In the genomic region with DNA sequence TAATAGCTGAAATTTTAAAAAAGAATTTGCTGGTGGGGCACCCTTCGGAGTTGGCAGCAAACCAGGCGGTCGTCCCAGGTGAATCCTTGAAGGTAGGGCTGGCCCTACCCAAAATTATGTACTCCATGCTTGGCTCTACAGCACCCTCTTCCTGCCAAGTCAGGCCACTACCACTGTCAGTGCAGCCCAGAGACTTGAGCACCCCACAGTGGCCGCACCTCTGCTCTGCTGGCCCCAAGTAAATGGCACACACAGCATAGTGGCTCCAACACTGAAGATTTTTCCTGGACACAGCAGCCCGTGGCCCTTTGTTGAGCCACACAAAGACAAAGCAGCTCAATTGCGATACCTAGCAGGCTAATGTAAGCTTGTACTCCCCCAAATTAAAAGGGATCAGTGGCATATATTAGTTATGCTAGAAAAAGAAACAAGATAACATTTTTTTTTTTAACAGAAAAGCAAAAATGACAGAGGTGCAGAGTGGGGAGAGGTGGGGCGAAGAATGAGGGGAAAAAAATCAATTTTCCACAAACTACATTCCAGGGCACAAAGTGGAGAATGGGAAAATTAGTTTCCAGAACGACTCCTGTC, we compare ENCODE assay signal across 8 cellular contexts.
DNase-seq lines count a peak whose midpoint lies in the region; ATAC-seq and TF ChIP-seq lines count a peak whose summit lies in the region.

No MANE protein-coding gene starts in this region.

- H3K36me3 Mint-ChIP-seq in activated naive CD4-positive, alpha-beta T cell treated with anti-CD3 and anti-CD28 coated beads, Interleukin-2, amount 50 U/mL, for 72 hours: peaks cover 27 to 34% of the 10 kb centered on the region in 2 donors

- peaks cover 8 to 26% of the 10 kb centered on the region in 2 donors for H3K9me3 Mint-ChIP-seq in activated naive CD4-positive, alpha-beta T cell treated with anti-CD3 and anti-CD28 coated beads, Interleukin-2, amount 50 U/mL, for 72 hours

- TF ChIP-seq POLR2A in uterus (IDR thresholded peaks at IDR 0.05): no peak

- peak; percentile 83 for DNase-seq in Right ventricle myocardium inferior (ENCODE audit: missing footprints)
- DNase-seq in right atrium auricular region (ENCODE audit: low spot score): no peak
- peak; percentile 43 to 45 for DNase-seq in PC-9
- peak in 1 of 2 donors; percentile 75 for DNase-seq in activated naive CD4-positive, alpha-beta T cell treated with anti-CD3 and anti-CD28 coated beads, Interleukin-2, amount 50 U/mL, for 72 hours (ENCODE audit: low spot score in 2 of 2)
- peak; percentile 83 for DNase-seq in islet precursor cell
- DNase-seq in thoracic aorta (ENCODE audit: low spot score): no peak
- no peak for DNase-seq in uterus

- H3K36me3 ChIP-seq in right atrium auricular region: no peaks in the 10 kb centered on the region
- H3K36me3 ChIP-seq in PC-9 (ENCODE audit: low read depth): 0 out of 2 replicates have a peak, but pooled peaks cover 4% of the 10 kb centered on the region
- H3K36me3 ChIP-seq in thoracic aorta: no peaks in the 10 kb centered on the region
- no peaks in the 10 kb centered on the region for H3K36me3 ChIP-seq in uterus

- H4K20me1 ChIP-seq in PC-9 (ENCODE audit: insufficient read depth): no peaks in the 10 kb centered on the region

- no peak overlapping the region for H3K27ac Mint-ChIP-seq in activated naive CD4-positive, alpha-beta T cell treated with anti-CD3 and anti-CD28 coated beads, Interleukin-2, amount 50 U/mL, for 72 hours

- H3K79me2 ChIP-seq in PC-9 (ENCODE audit: low read depth): no peaks in the 10 kb centered on the region

- peaks cover 31% of the 10 kb centered on the region for H3F3A ChIP-seq in PC-9 (ENCODE audit: insufficient read depth, low read depth)

- H3K4me2 ChIP-seq in PC-9: no peak overlapping the region

- H3K27me3 ChIP-seq in right atrium auricular region (no peaks in the 10 kb centered on the region), PC-9 (ENCODE audit: insufficient read depth, low read depth) (no peaks in the 10 kb centered on the region), thoracic aorta (replicated peaks; ENCODE audit: insufficient read depth) (no peaks in the 10 kb centered on the region), uterus (no peaks in the 10 kb centered on the region)

- CTCF ChIA-PET in PC-9 (lab: Charles Lee): interaction anchor here (0.7 to 1.5 kb wide), 2 partner anchors 20 to 93 kb away, joined by 3 to 4 read pairs; no protein-coding TSS in a partner anchor

- H3K9me2 ChIP-seq in PC-9 (ENCODE audit: insufficient read depth): no peaks in the 10 kb centered on the region

- H3K27ac ChIP-seq in right atrium auricular region (no peak overlapping the region), PC-9 (no peak overlapping the region), thoracic aorta (no peak overlapping the region), uterus (no peak overlapping the region)

- peak in 1 of 2 donors; percentile 42 for TF ChIP-seq CTCF in right atrium auricular region (IDR thresholded peaks at IDR 0.05)
- peak; percentile 82 for TF ChIP-seq CTCF in PC-9 (conservative IDR thresholded peaks at IDR 0.05)
- TF ChIP-seq CTCF in thoracic aorta (IDR thresholded peaks at IDR 0.05): peak; percentile 16
- no peak for TF ChIP-seq CTCF in uterus (IDR thresholded peaks at IDR 0.05)

- H2AFZ ChIP-seq in PC-9: no peak overlapping the region

- peak; percentile 67 for ATAC-seq in Right ventricle myocardium inferior
- peak; percentile 66 for ATAC-seq in HG02973 (IDR thresholded peaks at IDR 0.05; ENCODE audit: unreplicated experiment)
- peak; percentile 71 to 74 for ATAC-seq in activated naive CD4-positive, alpha-beta T cell treated with anti-CD3 and anti-CD28 coated beads, Interleukin-2, amount 50 U/mL, for 72 hours
- ATAC-seq in thoracic aorta (ENCODE audit: insufficient number of reproducible peaks, low FRiP score, low read depth): no peak

- no TSS peak for BruUV-seq in PC-9 (replicated peaks; lab: Mats Ljungman, UMichigan)

- H3K4me3 ChIP-seq in right atrium auricular region (no peak overlapping the region), PC-9 (no peak overlapping the region), thoracic aorta (no peak overlapping the region), uterus (no peak overlapping the region)

- POLR2A ChIA-PET in PC-9 (lab: Charles Lee; ENCODE audit: unreplicated experiment): no interaction called here

- intact Hi-C loops in Right ventricle myocardium inferior (cut with DNase I) (no loop called here), PC-9 (cut with micrococcal nuclease; ENCODE audit: unreplicated experiment) (no loop called here), uterus (cut with DNase I; ENCODE audit: low total_unique reads) (no loop called here)

- no peaks in the 10 kb centered on the region for H3K4me1 ChIP-seq in right atrium auricular region
- H3K4me1 ChIP-seq in PC-9 (replicated peaks; ENCODE audit: insufficient read depth): peaks cover 24% of the 10 kb centered on the region
- peaks cover 0 to 13% of the 10 kb centered on the region in 2 donors for H3K4me1 ChIP-seq in thoracic aorta (ENCODE audit: control insufficient read depth in 1 of 2, low read depth in 2 of 2)
- no peaks in the 10 kb centered on the region for H3K4me1 ChIP-seq in uterus

- H3K9me3 ChIP-seq in right atrium auricular region (peaks cover 0 to 28% of the 10 kb centered on the region in 2 donors), PC-9 (ENCODE audit: insufficient read depth, low read depth) (peaks cover 4% of the 10 kb centered on the region; the same call in 1 of the 2 replicates), thoracic aorta (peaks cover 13% of the 10 kb centered on the region), uterus (peaks cover 0 to 4% of the 10 kb centered on the region in 2 donors)

Comparison
In these comparisons a context has a peak if more than half of its experiments do, and no peak if none do; other contexts are left out.
1. DNase-seq: peak in Right ventricle myocardium inferior (single experiment), PC-9 (2 of 2) and islet precursor cell (single experiment); none in right atrium auricular region (single experiment), thoracic aorta (single experiment) and uterus (0 of 2).
2. CTCF ChIP-seq: peak in PC-9 (single experiment) and thoracic aorta (single experiment); none in uterus (0 of 4).